Comparison of ENCODE assay signal across 14 cellular contexts in the genomic region with DNA sequence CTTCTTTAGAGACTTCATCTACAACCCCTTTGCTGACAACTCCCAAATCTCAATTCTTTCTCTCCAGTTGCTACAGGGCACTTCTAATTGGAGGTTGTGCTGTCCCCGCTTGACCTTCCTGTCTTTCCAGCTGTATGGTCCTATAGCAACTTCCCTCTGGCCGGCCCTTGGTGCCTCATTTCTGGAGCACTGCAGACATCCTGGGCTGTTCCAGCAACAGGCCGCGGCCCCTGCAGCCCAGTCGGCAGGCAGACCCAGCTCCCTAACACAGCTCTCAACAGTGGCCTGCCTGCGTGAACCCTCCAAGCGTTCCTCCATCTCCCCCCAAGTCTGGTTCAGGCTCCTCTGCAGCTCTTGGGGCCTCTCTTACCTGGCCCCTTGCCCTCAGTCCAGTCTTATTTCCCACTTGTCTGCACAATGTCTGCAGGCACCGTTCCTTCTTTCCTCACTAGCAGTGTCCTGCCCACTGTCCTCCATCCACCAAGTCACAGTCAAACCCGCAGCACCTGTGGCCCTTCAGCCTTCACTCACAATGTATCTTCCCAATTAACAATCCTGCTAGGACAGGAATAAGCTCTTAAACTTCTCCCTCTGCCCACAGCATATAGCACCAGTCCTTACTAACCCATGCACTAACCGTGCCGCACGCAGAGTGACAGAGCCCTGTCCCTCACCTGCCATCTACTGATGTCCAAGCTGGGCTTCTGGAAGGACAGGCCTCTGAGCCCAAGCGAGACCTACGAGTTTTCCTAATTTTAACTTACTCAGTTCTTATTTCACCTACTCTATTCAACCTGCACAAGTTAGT. TPM values are rescaled to one million over a fixed set of nuclear protein-coding genes. Genes with fewer than 3 reads are reported as not detected.
A peak's percentile ranks its signal among the peaks of the same experiment; 100 is the strongest.
DNase-seq lines count a peak whose midpoint lies in the region; ATAC-seq and TF ChIP-seq lines count a peak whose summit lies in the region.
"Had no signal": no experiment of that assay in that cellular context is flagged by ENCODE, and none has a peak within 500 bp of the region (broad histone marks: within the 10 kb centered on the region; RNA-seq: fewer than 3 reads in every experiment).

No MANE protein-coding gene starts in this region.

- WGBS in esophagus, 2 donors, result 81 to 85% methylated on average over 14 of the region's 14 CpGs

- H3K27me3 Mint-ChIP-seq in HFFc6 (ENCODE audit: insufficient read depth) (peaks cover 3% of the 10 kb centered on the region), osteocyte (ENCODE audit: unreplicated experiment) (no peaks in the 10 kb centered on the region)

- peak overlapping the region; percentile 24; the same call in 1 of the 2 replicates for H3K27ac Mint-ChIP-seq in HFFc6
- H3K27ac Mint-ChIP-seq in osteocyte (ENCODE audit: unreplicated experiment), result peak overlapping the region; percentile 29
- H3K27ac Mint-ChIP-seq: activated T-helper 2 cell treated with anti-CD3 and anti-CD28 coated beads, Interferon-gamma antibody, Interleukin-2, Interleukin-4, amounts not matched to agents 10 μg/mL and 5 μg/mL and 100 μg/mL, durations not matched to agents 14 hours and 24 hours and 36 hours; stimulated activated naive B cell treated with anti-CD40 and anti-IgM and Interleukin-4, amounts not matched to agents 10 μg/mL and 1 μg/mL and 100 μg/mL, for 72 hours had no signal

- no peak overlapping the region for H3K4me3 ChIP-seq in BLaER1 treated with 17β-estradiol and CSF1 and Interleukin-3, amounts not matched to agents 10 nM and 100 nM
- no peak overlapping the region for H3K4me3 ChIP-seq in esophagus (ENCODE audit: low read depth in 1 of 2, low read length in 2 of 2)

- H3K9me3 Mint-ChIP-seq in HFFc6, result no peaks in the 10 kb centered on the region
- H3K9me3 Mint-ChIP-seq in osteocyte (ENCODE audit: unreplicated experiment), result no peaks in the 10 kb centered on the region
- H3K9me3 Mint-ChIP-seq: activated CD4-positive, alpha-beta T cell treated with anti-CD3 and anti-CD28 coated beads, Interleukin-2, amount 10 ng/mL, durations not matched to agents 24 days and 14 days; activated T-helper 2 cell treated with anti-CD3 and anti-CD28 coated beads, Interferon-gamma antibody, Interleukin-2, Interleukin-4, amounts not matched to agents 10 μg/mL and 5 μg/mL and 100 μg/mL, durations not matched to agents 14 hours and 24 hours and 36 hours; stimulated activated naive B cell treated with anti-CD40 and anti-IgM and Interleukin-4, amounts not matched to agents 10 μg/mL and 1 μg/mL and 100 μg/mL, for 72 hours had no signal

- H3K9me3 ChIP-seq in BLaER1 treated with 17β-estradiol and CSF1 and Interleukin-3, amounts not matched to agents 10 nM and 100 nM (replicated peaks in 1 of 11), result no peaks in the 10 kb centered on the region; a peak in 1 of 22 replicates
- H3K9me3 ChIP-seq in esophagus (ENCODE audit: control insufficient read depth in 2 of 2, insufficient read depth in 1 of 2, low read depth in 1 of 2, low read length in 1 of 2), result no peaks in the 10 kb centered on the region
- H3K9me3 ChIP-seq: BE2C, prostate gland had no signal

- no peak overlapping the region for H3K27ac ChIP-seq in BLaER1 treated with 17β-estradiol and CSF1 and Interleukin-3, amounts not matched to agents 10 nM and 100 nM
- H3K27ac ChIP-seq in esophagus (ENCODE audit: low read depth in 2 of 2, low read length in 1 of 2), result peak overlapping the region; percentile 8 to 16

- H3K4me1 Mint-ChIP-seq in HFFc6 (ENCODE audit: low read depth) (peaks cover 44% of the 10 kb centered on the region), osteocyte (ENCODE audit: unreplicated experiment) (peaks cover 40% of the 10 kb centered on the region)
- H3K4me1 Mint-ChIP-seq: stimulated activated naive B cell treated with anti-CD40 and anti-IgM and Interleukin-4, amounts not matched to agents 10 μg/mL and 1 μg/mL and 100 μg/mL, for 72 hours had no signal

- H3K4me3 Mint-ChIP-seq in HFFc6 (no peak overlapping the region), osteocyte (ENCODE audit: unreplicated experiment) (no peak overlapping the region)

- H3K36me3 Mint-ChIP-seq in HFFc6 (ENCODE audit: low read depth) (0 out of 2 replicates have a peak, but pooled peaks cover under 1% of the 10 kb centered on the region), osteocyte (ENCODE audit: unreplicated experiment) (no peaks in the 10 kb centered on the region)
- H3K36me3 Mint-ChIP-seq: stimulated activated naive B cell treated with anti-CD40 and anti-IgM and Interleukin-4, amounts not matched to agents 10 μg/mL and 1 μg/mL and 100 μg/mL, for 72 hours had no signal

- ATAC-seq in GM21381 (IDR thresholded peaks at IDR 0.05; ENCODE audit: unreplicated experiment), result no peak
- ATAC-seq: stimulated activated naive B cell treated with anti-CD40 and anti-IgM and Interleukin-4, amounts not matched to agents 10 μg/mL and 1 μg/mL and 100 μg/mL, for 72 hours had no signal

- DNase-seq in HFFc6, result no peak
- no peak for DNase-seq in osteocyte (ENCODE audit: extremely low spot score, unreplicated experiment)
- DNase-seq in COLO829 (ENCODE audit: low spot score), result no peak
- no peak for DNase-seq in cerebellar nuclear complex (lab: John Stamatoyannopoulos, UW)
- no peak for DNase-seq in NCI-H446 treated with DMSO at 0.1 percent for 48 hours (lab: John Stamatoyannopoulos, UW)
- DNase-seq: activated CD4-positive, alpha-beta T cell treated with anti-CD3 and anti-CD28 coated beads, Interleukin-2, amount 10 ng/mL, durations not matched to agents 24 days and 14 days; BE2C; stimulated activated CD4-positive, alpha-beta T cell treated with anti-CD3 and anti-CD28 coated beads, Interleukin-4, amount 100 ng/mL, for 24 hours; stimulated activated naive B cell treated with anti-CD40 and anti-IgM and Interleukin-4, amounts not matched to agents 10 μg/mL and 1 μg/mL and 100 μg/mL, for 72 hours had no signal

- peaks cover 0 to 7% (median 0%) of the 10 kb centered on the region in 11 experiments; a peak in 1 of 22 replicates for H4K20me1 ChIP-seq in BLaER1 treated with 17β-estradiol and CSF1 and Interleukin-3, amounts not matched to agents 10 nM and 100 nM

- H3K36me3 ChIP-seq in BLaER1 treated with 17β-estradiol and CSF1 and Interleukin-3, amounts not matched to agents 10 nM and 100 nM, result no peaks in the 10 kb centered on the region
- no peaks in the 10 kb centered on the region for H3K36me3 ChIP-seq in esophagus (ENCODE audit: control insufficient read depth in 2 of 2, insufficient read depth in 2 of 2, low read length in 1 of 2)
- H3K36me3 ChIP-seq: BE2C, prostate gland had no signal

- TF ChIP-seq CTCF in HFFc6 (IDR thresholded peaks at IDR 0.05) (no peak), osteocyte (IDR thresholded peaks at IDR 0.05) (no peak)

- H3K9ac ChIP-seq in BLaER1 treated with 17β-estradiol and CSF1 and Interleukin-3, amounts not matched to agents 10 nM and 100 nM, result no peak overlapping the region

- peaks cover 34 to 46% (median 36%) of the 10 kb centered on the region in 11 experiments for H3K27me3 ChIP-seq in BLaER1 treated with 17β-estradiol and CSF1 and Interleukin-3, amounts not matched to agents 10 nM and 100 nM
- no peaks in the 10 kb centered on the region for H3K27me3 ChIP-seq in esophagus (ENCODE audit: control insufficient read depth in 1 of 2, insufficient read depth in 2 of 2, low read length in 2 of 2)
- H3K27me3 ChIP-seq: BE2C had no signal

- peak overlapping the region in 9 of 11 experiments; percentile 44 to 99 (median 97); a peak in 17 of 22 replicates for H3K4me2 ChIP-seq in BLaER1 treated with 17β-estradiol and CSF1 and Interleukin-3, amounts not matched to agents 10 nM and 100 nM

- H3K4me1 ChIP-seq in BLaER1 treated with 17β-estradiol and CSF1 and Interleukin-3, amounts not matched to agents 10 nM and 100 nM, result peaks cover 4 to 33% (median 22%) of the 10 kb centered on the region in 10 experiments; a peak in 17 of 20 replicates
- peaks cover 0 to 4% of the 10 kb centered on the region in 2 donors for H3K4me1 ChIP-seq in esophagus (ENCODE audit: control insufficient read depth in 2 of 2, insufficient read depth in 2 of 2, low read length in 1 of 2)
- H3K4me1 ChIP-seq: prostate gland had no signal

RNA-seq across cellular contexts. Expression of a gene that starts 1.5 kb away (rescaled TPM):
- total RNA-seq in HFFc6 (2021; fragmentation: NEBNext Ultra II Directional; extraction: Animal tissue kit (Norgen Biotek cat#: 25700)), result 10 to 100 TPM; 13.2 to 27.6 (median 22.2) TPM
- polyA plus RNA-seq in esophagus, result 1 to 10 TPM; 3.1 to 4.4 TPM
- 34.8 and 38.1 TPM in 2 replicates for total RNA-seq in osteocyte

Comparison
In these comparisons a context has a peak if more than half of its experiments do, and no peak if none do; other contexts are left out.
1. H3K27ac ChIP-seq: peak in esophagus (2 of 2); none in BLaER1 treated with 17β-estradiol and CSF1 and Interleukin-3, amounts not matched to agents 10 nM and 100 nM (0 of 11).